ENCODE assay signal across 10 cellular contexts in the genomic region with DNA sequence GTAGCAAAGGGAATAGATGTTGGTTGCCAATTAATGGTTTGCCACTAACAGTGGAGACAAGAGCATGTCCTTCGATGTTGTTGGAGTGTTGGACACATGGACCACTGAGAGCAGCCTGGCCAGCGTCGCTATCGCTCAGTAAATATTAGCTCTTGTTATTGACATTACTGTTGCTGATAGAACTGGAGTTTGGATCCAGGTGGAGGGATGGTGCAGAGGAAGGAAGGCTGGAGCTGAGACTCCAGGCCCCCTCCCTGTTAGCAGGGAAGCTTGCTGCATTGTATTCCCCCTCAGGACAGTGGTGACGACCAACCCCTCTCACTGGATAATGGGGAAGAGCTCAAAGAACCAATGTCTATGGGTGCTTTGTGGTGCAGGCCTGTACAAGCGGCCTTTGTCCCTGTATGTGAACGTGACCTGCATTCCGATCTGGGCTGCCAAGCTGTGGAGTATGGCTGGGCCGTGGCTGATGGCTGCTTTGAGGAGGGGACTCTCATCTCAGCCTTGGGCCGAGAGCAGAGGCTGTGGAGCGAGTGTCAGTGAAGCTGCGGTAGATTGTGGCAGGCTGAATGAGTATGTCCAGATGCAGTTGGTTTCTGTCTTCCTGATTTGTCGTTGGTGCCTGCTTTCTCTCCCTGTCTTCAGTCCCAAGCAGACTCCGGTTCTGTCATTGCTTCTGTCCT. TPM values are rescaled to one million over a fixed set of nuclear protein-coding genes. Genes with fewer than 3 reads are reported as not detected.
A peak's percentile ranks its signal among the peaks of the same experiment; 100 is the strongest.
DNase-seq lines count a peak whose midpoint lies in the region; TF ChIP-seq lines count a peak whose summit lies in the region.
"Had no signal": no experiment of that assay in that cellular context is flagged by ENCODE, and none has a peak within 500 bp of the region (broad histone marks: within the 10 kb centered on the region; RNA-seq: fewer than 3 reads in every experiment).

No MANE protein-coding gene starts in this region.

- DNase-seq in CD14-positive monocyte (ENCODE audit: low spot score) (no peak), NCI-H774 (lab: John Stamatoyannopoulos, UW) (peak; percentile 47), endodermal cell (no peak), neural crest cell (ENCODE audit: low read depth, low spot score) (peak; percentile 56), Peyer's patch (no peak), AG08395 (ENCODE audit: low spot score) (no peak)
- no peak for DNase-seq in stimulated activated CD4-positive, alpha-beta T cell treated with anti-CD3 and anti-CD28 coated beads, Interleukin-4, amount 100 ng/mL, for 1 hour
- DNase-seq in stimulated activated CD4-positive, alpha-beta T cell treated with anti-CD3 and anti-CD28 coated beads, Interleukin-4, amount 100 ng/mL, for 24 hours, result no peak
- DNase-seq: Calu3 had no signal

- no peaks in the 10 kb centered on the region for H3K27me3 ChIP-seq in endodermal cell (ENCODE audit: control insufficient read depth, insufficient read depth, low read length, poor library complexity, severe bottlenecking)
- H3K27me3 ChIP-seq in Peyer's patch, result no peaks in the 10 kb centered on the region
- H3K27me3 ChIP-seq: breast epithelium had no signal

- H3K9ac ChIP-seq in endodermal cell (ENCODE audit: extremely low read depth, low read length, poor library complexity, severe bottlenecking), result no peak overlapping the region

- H3K9me3 Mint-ChIP-seq in CD14-positive monocyte (no peaks in the 10 kb centered on the region), endodermal cell (no peaks in the 10 kb centered on the region), neural crest cell (no peaks in the 10 kb centered on the region)

- no peak for TF ChIP-seq CTCF in CD14-positive monocyte (IDR thresholded peaks at IDR 0.05)
- no peak for TF ChIP-seq CTCF in endodermal cell (conservative IDR thresholded peaks at IDR 0.05)
- no peak for TF ChIP-seq CTCF in neural crest cell (conservative IDR thresholded peaks at IDR 0.05)
- TF ChIP-seq CTCF in Peyer's patch (IDR thresholded peaks at IDR 0.05), result no peak

- H3K27me3 Mint-ChIP-seq in CD14-positive monocyte (ENCODE audit: low read depth in 3 of 3) (peaks cover 0 to 2% (median 1%) of the 10 kb centered on the region in 3 donors), endodermal cell (ENCODE audit: insufficient read depth) (no peaks in the 10 kb centered on the region), neural crest cell (ENCODE audit: low read depth) (no peaks in the 10 kb centered on the region)

- TF ChIP-seq POLR2A in Peyer's patch (IDR thresholded peaks at IDR 0.05), result no peak

- H3K27ac ChIP-seq in endodermal cell (ENCODE audit: low read depth, low read length) (peak overlapping the region; percentile 22), Peyer's patch (peak overlapping the region in 2 of 4 donors; percentile 28 to 50)

- no peak overlapping the region for H3K4me3 ChIP-seq in endodermal cell (ENCODE audit: low read length)
- no peak overlapping the region for H3K4me3 ChIP-seq in Peyer's patch
- H3K4me3 ChIP-seq: breast epithelium had no signal

- H3K9me3 ChIP-seq in endodermal cell (ENCODE audit: control insufficient read depth, low read length) (no peaks in the 10 kb centered on the region), Peyer's patch (no peaks in the 10 kb centered on the region)
- H3K9me3 ChIP-seq: breast epithelium had no signal

- H3K36me3 ChIP-seq in endodermal cell (ENCODE audit: control insufficient read depth, insufficient read depth, low read length) (peaks cover 54% of the 10 kb centered on the region), Peyer's patch (peaks cover 0 to 57% (median 0%) of the 10 kb centered on the region in 3 donors)
- H3K36me3 ChIP-seq: breast epithelium had no signal

- H3K27ac Mint-ChIP-seq in CD14-positive monocyte (peak overlapping the region; percentile 33 to 95 (median 93)), endodermal cell (no peak overlapping the region), neural crest cell (ENCODE audit: unreplicated experiment) (peak overlapping the region; percentile 51)

- WGBS in endodermal cell (ENCODE audit: insufficient coverage in 1 of 2, insufficient read length in 1 of 2), 2 experiments, result 93 to 97% methylated on average over 13 to 14 of the region's 14 CpGs

- H3K4me1 ChIP-seq in endodermal cell (ENCODE audit: control insufficient read depth, insufficient read depth, low read length) (no peaks in the 10 kb centered on the region), Peyer's patch (peaks cover 0 to 47% (median 13%) of the 10 kb centered on the region in 4 donors)

- intact Hi-C loops in CD14-positive monocyte (cut with micrococcal nuclease), result loop anchor here in 1 of 2 donors (5.0 kb wide), 1 partner anchor 46 kb away; the partner anchor contains the start of gene PPP1R37

- peaks cover 48 to 76% of the 10 kb centered on the region in 2 donors for H3K36me3 Mint-ChIP-seq in CD14-positive monocyte
- peaks cover 44% of the 10 kb centered on the region for H3K36me3 Mint-ChIP-seq in endodermal cell (ENCODE audit: low read depth)
- peaks cover 5% of the 10 kb centered on the region for H3K36me3 Mint-ChIP-seq in neural crest cell (ENCODE audit: low read depth)

- peaks cover 54% of the 10 kb centered on the region for H3K4me1 Mint-ChIP-seq in CD14-positive monocyte
- H3K4me1 Mint-ChIP-seq in endodermal cell, result no peaks in the 10 kb centered on the region
- H3K4me1 Mint-ChIP-seq in neural crest cell, result peaks cover 33% of the 10 kb centered on the region

- H3K4me3 Mint-ChIP-seq in CD14-positive monocyte, result no peak overlapping the region
- no peak overlapping the region for H3K4me3 Mint-ChIP-seq in endodermal cell
- H3K4me3 Mint-ChIP-seq in neural crest cell, result peak overlapping the region; percentile 59

RNA-seq across cellular contexts. Expression of gene CLASRP, which starts 7.0 kb away (rescaled TPM):
- polyA plus RNA-seq in CD14-positive monocyte, result 1 to 10 TPM; 2.2 to 4.1 TPM
- 10 to 100 TPM; 67.1 to 90.3 TPM for total RNA-seq in endodermal cell
- polyA plus RNA-seq in endodermal cell (2013, experiment 1 of 2), result 82.3 TPM
- polyA plus RNA-seq in endodermal cell (2013, experiment 2 of 2), result 65.2 TPM
- 119 and 121 TPM in 2 replicates for total RNA-seq in neural crest cell
- total RNA-seq in Peyer's patch, result 100 to 1,000 TPM in 3 of 4 donors, 10 to 100 TPM in 1; 94.2 to 310 (median 147) TPM

RNA-seq across cellular contexts. Expression of gene ZNF296, which starts 30.5 kb away (rescaled TPM):
- polyA plus RNA-seq in CD14-positive monocyte, result 1 to 10 TPM; 3.8 to 6.5 TPM
- total RNA-seq in endodermal cell, result 1 to 10 TPM; 2.1 to 8.5 TPM
- polyA plus RNA-seq in endodermal cell (2013, experiment 1 of 2), result 1.2 TPM
- 1.1 TPM for polyA plus RNA-seq in endodermal cell (2013, experiment 2 of 2)
- 0.73 and 1.2 TPM in 2 replicates for total RNA-seq in neural crest cell
- total RNA-seq in Peyer's patch, result 1 to 10 TPM in 3 of 4 donors, not detected in 1; 2.1 to 5.5 (median 5.4) TPM

RNA-seq across cellular contexts. Expression of gene GEMIN7, which starts 33.2 kb away (rescaled TPM):
- 10 to 100 TPM; 67.6 to 83.4 TPM for polyA plus RNA-seq in CD14-positive monocyte
- total RNA-seq in endodermal cell, result 10 to 100 TPM; 56.3 to 56.6 TPM
- polyA plus RNA-seq in endodermal cell (2013, experiment 1 of 2), result 36.7 TPM
- polyA plus RNA-seq in endodermal cell (2013, experiment 2 of 2), result 36.0 TPM
- total RNA-seq in neural crest cell, result 36.0 and 36.2 TPM in 2 replicates
- total RNA-seq in Peyer's patch, result 10 to 100 TPM in 3 of 4 donors, not detected in 1; 28.7 to 34.2 (median 29.6) TPM

RNA-seq across cellular contexts. Expression of gene RELB, which starts 44.5 kb away (rescaled TPM):
- polyA plus RNA-seq in CD14-positive monocyte, result 10 to 100 TPM; 32.3 to 35.0 TPM
- total RNA-seq in endodermal cell (10 to 100 TPM in 1 of 2 donors, 1 to 10 TPM in 1; 9.5 to 14.5 TPM), neural crest cell (2.9 and 3.1 TPM in 2 replicates), Peyer's patch (10 to 100 TPM; 13.3 to 49.8 (median 20.4) TPM)
- 4.8 TPM for polyA plus RNA-seq in endodermal cell (2013, experiment 1 of 2)
- 3.7 TPM for polyA plus RNA-seq in endodermal cell (2013, experiment 2 of 2)

RNA-seq across cellular contexts. Expression of gene PPP1R37, which starts 47.2 kb away (rescaled TPM):
- under 1 TPM; 0.10 to 0.22 TPM for polyA plus RNA-seq in CD14-positive monocyte
- total RNA-seq in endodermal cell, result 10 to 100 TPM; 23.6 to 32.5 TPM
- 22.4 TPM for polyA plus RNA-seq in endodermal cell (2013, experiment 1 of 2)
- 20.6 TPM for polyA plus RNA-seq in endodermal cell (2013, experiment 2 of 2)
- total RNA-seq in neural crest cell, result 35.8 and 38.6 TPM in 2 replicates
- total RNA-seq in Peyer's patch, result 10 to 100 TPM; 41.8 to 75.1 (median 54.2) TPM

Comparison
In these comparisons a context has a peak if more than half of its experiments do, and no peak if none do; other contexts are left out.
1. DNase-seq: peak in NCI-H774 (single experiment) and neural crest cell (single experiment); none in CD14-positive monocyte (single experiment), endodermal cell (single experiment), Peyer's patch (0 of 3), AG08395 (single experiment), stimulated activated CD4-positive, alpha-beta T cell treated with anti-CD3 and anti-CD28 coated beads, Interleukin-4, amount 100 ng/mL, for 1 hour (single experiment) and stimulated activated CD4-positive, alpha-beta T cell treated with anti-CD3 and anti-CD28 coated beads, Interleukin-4, amount 100 ng/mL, for 24 hours (single experiment).